Comparison of ENCODE assay signal across 24 cellular contexts in the genomic region with DNA sequence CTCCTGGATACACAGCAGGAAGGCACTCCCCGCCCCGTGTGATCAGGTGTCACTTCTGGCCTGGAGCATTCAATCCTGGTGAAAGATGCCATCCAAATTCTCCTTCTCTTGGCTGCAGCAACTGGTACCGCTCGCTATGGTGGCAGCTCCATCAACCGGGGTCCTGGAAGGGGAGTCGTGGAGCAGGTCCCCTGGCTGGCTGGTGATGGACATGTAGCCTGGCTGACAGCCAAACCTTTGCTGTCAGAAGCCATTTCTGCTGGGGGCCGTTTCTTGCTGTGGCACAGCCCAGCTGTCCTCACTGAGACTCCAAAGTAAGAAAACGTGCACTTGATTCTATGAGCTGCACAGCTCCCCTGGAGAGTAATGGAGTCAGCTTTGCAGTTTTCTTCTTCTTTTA. TPM values are rescaled to one million over a fixed set of nuclear protein-coding genes. Genes with fewer than 3 reads are reported as not detected.
"Had no signal": no experiment of that assay in that cellular context is flagged by ENCODE, and none has a peak within 500 bp of the region (broad histone marks: within the 10 kb centered on the region; RNA-seq: fewer than 3 reads in every experiment).

No MANE protein-coding gene starts in this region.

- H3K27ac Mint-ChIP-seq: activated CD4-positive, alpha-beta T cell treated with anti-CD3 and anti-CD28 coated beads, Interleukin-2, amount 10 ng/mL, durations not matched to agents 24 days and 14 days; activated CD8-positive, alpha-beta T cell treated with anti-CD3 and anti-CD28 coated beads, Interleukin-2, amount 10 ng/mL, durations not matched to agents 7 days and 5 days; activated naive CD4-positive, alpha-beta T cell treated with anti-CD3 and anti-CD28 coated beads for 36 hours; activated naive CD8-positive, alpha-beta T cell treated with anti-CD3 and anti-CD28 coated beads, Interleukin-2, amount 50 U/mL, for 24 hours; immature natural killer cell; memory B cell; naive thymus-derived CD4-positive, alpha-beta T cell; stimulated activated naive CD8-positive, alpha-beta T cell treated with anti-CD3 and anti-CD28 coated beads, Interleukin-15, amount 100 ng/mL, for 72 hours had no signal

- H3K36me3 ChIP-seq: brain microvascular endothelial cell, gastroesophageal sphincter, heart right ventricle, ovary, suprapubic skin, transverse colon, uterus had no signal

- H3K4me3 Mint-ChIP-seq: activated CD4-positive, alpha-beta T cell treated with anti-CD3 and anti-CD28 coated beads, Interleukin-2, amount 10 ng/mL, durations not matched to agents 24 days and 14 days; activated CD8-positive, alpha-beta T cell treated with anti-CD3 and anti-CD28 coated beads, Interleukin-2, amount 10 ng/mL, durations not matched to agents 7 days and 5 days; activated naive CD4-positive, alpha-beta T cell treated with anti-CD3 and anti-CD28 coated beads for 36 hours; activated naive CD8-positive, alpha-beta T cell treated with anti-CD3 and anti-CD28 coated beads, Interleukin-2, amount 50 U/mL, for 24 hours; activated T-cell treated with anti-CD3 and anti-CD28 coated beads, Interleukin-2, amount 50 U/mL, for 4 hours; immature natural killer cell; memory B cell; naive thymus-derived CD4-positive, alpha-beta T cell; stimulated activated naive CD8-positive, alpha-beta T cell treated with anti-CD3 and anti-CD28 coated beads, Interleukin-15, amount 100 ng/mL, for 72 hours had no signal

- H3K9me3 Mint-ChIP-seq: activated naive CD4-positive, alpha-beta T cell treated with anti-CD3 and anti-CD28 coated beads for 36 hours; activated naive CD8-positive, alpha-beta T cell treated with anti-CD3 and anti-CD28 coated beads, Interleukin-2, amount 50 U/mL, for 24 hours; activated T-cell treated with anti-CD3 and anti-CD28 coated beads, Interleukin-2, amount 50 U/mL, for 4 hours; memory B cell; stimulated activated naive CD8-positive, alpha-beta T cell treated with anti-CD3 and anti-CD28 coated beads, Interleukin-15, amount 100 ng/mL, for 72 hours had no signal

- DNase-seq: activated CD4-positive, alpha-beta T cell treated with anti-CD3 and anti-CD28 coated beads, Interleukin-2, amount 10 ng/mL, durations not matched to agents 24 days and 14 days; activated CD8-positive, alpha-beta T cell treated with anti-CD3 and anti-CD28 coated beads, Interleukin-2, amount 10 ng/mL, durations not matched to agents 7 days and 5 days; activated naive CD4-positive, alpha-beta T cell treated with anti-CD3 and anti-CD28 coated beads for 36 hours; activated naive CD8-positive, alpha-beta T cell treated with anti-CD3 and anti-CD28 coated beads, Interleukin-2, amount 50 U/mL, for 24 hours; activated T-cell treated with anti-CD3 and anti-CD28 coated beads, Interleukin-2, amount 50 U/mL, for 4 hours; anterior cingulate cortex; brain microvascular endothelial cell; central memory CD4-positive, alpha-beta T cell; heart right ventricle; immature natural killer cell; naive thymus-derived CD4-positive, alpha-beta T cell; ovary; stimulated activated CD4-positive, alpha-beta T cell treated with anti-CD3 and anti-CD28 coated beads, Interleukin-4, amount 100 ng/mL, for 1 hour; stimulated activated naive CD8-positive, alpha-beta T cell treated with anti-CD3 and anti-CD28 coated beads, Interleukin-15, amount 100 ng/mL, for 72 hours; T1000; transverse colon; uterus had no signal

- H3K36me3 Mint-ChIP-seq: memory B cell had no signal

- ATAC-seq: activated CD8-positive, alpha-beta T cell treated with anti-CD3 and anti-CD28 coated beads, Interleukin-2, amount 10 ng/mL, durations not matched to agents 7 days and 5 days; activated naive CD8-positive, alpha-beta T cell treated with anti-CD3 and anti-CD28 coated beads, Interleukin-2, amount 50 U/mL, for 24 hours; activated T-cell treated with anti-CD3 and anti-CD28 coated beads, Interleukin-2, amount 50 U/mL, for 4 hours; esophagus mucosa; gastroesophageal sphincter; heart right ventricle; naive thymus-derived CD4-positive, alpha-beta T cell; sciatic nerve; stimulated activated naive CD8-positive, alpha-beta T cell treated with anti-CD3 and anti-CD28 coated beads, Interleukin-15, amount 100 ng/mL, for 72 hours had no signal

- H3K9me3 ChIP-seq: gastroesophageal sphincter, heart right ventricle, ovary, suprapubic skin, transverse colon, uterus had no signal

- H3K4me1 ChIP-seq: uterus had no signal

- H3K4me3 ChIP-seq: coronary artery, gastroesophageal sphincter, heart right ventricle, ovary, smooth muscle cell, suprapubic skin, transverse colon, uterus had no signal

- H3K27me3 ChIP-seq: ovary had no signal

RNA-seq across cellular contexts. Expression of gene CYS1, which starts 7.1 kb away (rescaled TPM):
- total RNA-seq: activated naive CD4-positive, alpha-beta T cell treated with anti-CD3 and anti-CD28 coated beads for 36 hours had no signal
- polyA plus RNA-seq: immature natural killer cell; naive thymus-derived CD4-positive, alpha-beta T cell had no signal

RNA-seq across cellular contexts. Expression of gene RRM2, which starts 35.2 kb away (rescaled TPM):
- polyA plus RNA-seq: naive thymus-derived CD4-positive, alpha-beta T cell had no signal
